ENCODE assay signal across 9 cellular contexts in the genomic region with DNA sequence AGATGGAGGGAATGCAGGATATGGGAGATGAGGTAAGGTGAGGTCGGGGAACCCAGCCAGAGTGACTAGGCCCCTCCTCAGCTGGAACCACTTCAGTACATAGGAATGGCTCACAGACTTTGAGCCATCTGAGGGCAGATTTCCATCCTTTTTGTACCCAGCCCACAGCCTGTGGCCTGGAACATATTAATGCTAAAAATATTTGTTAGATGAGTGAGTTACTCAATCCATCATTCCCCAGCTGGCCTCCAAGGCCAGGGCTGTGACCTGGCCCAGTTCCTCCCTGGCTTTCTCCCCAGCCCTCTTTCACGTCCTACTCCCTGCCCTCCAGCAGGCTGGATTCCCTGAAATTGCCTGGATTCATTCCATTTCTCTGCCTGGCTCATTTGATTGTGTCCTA. TPM values are rescaled to one million over a fixed set of nuclear protein-coding genes. Genes with fewer than 3 reads are reported as not detected.
A peak's percentile ranks its signal among the peaks of the same experiment; 100 is the strongest.
DNase-seq lines count a peak whose midpoint lies in the region; ATAC-seq and TF ChIP-seq lines count a peak whose summit lies in the region.
"Had no signal": no experiment of that assay in that cellular context is flagged by ENCODE, and none has a peak within 500 bp of the region (broad histone marks: within the 10 kb centered on the region; RNA-seq: fewer than 3 reads in every experiment).

No MANE protein-coding gene starts in this region.

- intact Hi-C loops in mucosa of descending colon (cut with DNase I, micrococcal nuclease) (no loop called here), uterus (cut with DNase I; ENCODE audit: low total_unique reads) (no loop called here)

- H3K27ac ChIP-seq in uterus: peak overlapping the region; percentile 55 to 64
- no peak overlapping the region for H3K27ac ChIP-seq in effector memory CD4-positive, alpha-beta T cell (ENCODE audit: insufficient read depth, low read length, poor library complexity, severe bottlenecking)

- peak; percentile 68 for ATAC-seq in mucosa of descending colon

- TF ChIP-seq POLR2A in uterus (IDR thresholded peaks at IDR 0.05): no peak

- H3K4me1 ChIP-seq in mucosa of descending colon (ENCODE audit: low read depth): no peaks in the 10 kb centered on the region
- peaks cover 0 to 17% of the 10 kb centered on the region in 2 donors for H3K4me1 ChIP-seq in uterus
- H3K4me1 ChIP-seq in effector memory CD4-positive, alpha-beta T cell (ENCODE audit: control insufficient read depth, insufficient read depth, low read length, poor library complexity, severe bottlenecking): no peaks in the 10 kb centered on the region

- H3K36me3 ChIP-seq in mucosa of descending colon (ENCODE audit: low read depth): no peaks in the 10 kb centered on the region
- no peaks in the 10 kb centered on the region for H3K36me3 ChIP-seq in uterus
- H3K36me3 ChIP-seq in effector memory CD4-positive, alpha-beta T cell (ENCODE audit: control insufficient read depth, insufficient read depth, low read length): no peaks in the 10 kb centered on the region

- H3K4me3 ChIP-seq in mucosa of descending colon: no peak overlapping the region
- no peak overlapping the region for H3K4me3 ChIP-seq in uterus
- no peak overlapping the region for H3K4me3 ChIP-seq in effector memory CD4-positive, alpha-beta T cell (ENCODE audit: insufficient read depth, low read depth, low read length, poor library complexity, severe bottlenecking)

- TF ChIP-seq CTCF in mucosa of descending colon (IDR thresholded peaks at IDR 0.05) (no peak), uterus (IDR thresholded peaks at IDR 0.05) (no peak)

- H3K9me3 ChIP-seq in mucosa of descending colon: no peaks in the 10 kb centered on the region
- H3K9me3 ChIP-seq in uterus: no peaks in the 10 kb centered on the region
- no peaks in the 10 kb centered on the region for H3K9me3 ChIP-seq in effector memory CD4-positive, alpha-beta T cell (ENCODE audit: control insufficient read depth, low read length)

- peak; percentile 34 for DNase-seq in activated effector memory CD4-positive, alpha-beta T cell treated with anti-CD3 and anti-CD28 coated beads, Interleukin-2, amount 50 U/mL, for 16 hours
- no peak for DNase-seq in activated effector memory CD4-positive, alpha-beta T cell treated with Interleukin-2 at 50 U/mL for 16 hours
- DNase-seq in epidermal melanocyte (ENCODE audit: insufficient read length, low spot score): peak; percentile 30
- DNase-seq in mucosa of descending colon: peak in 2 of 3 donors; percentile 49 to 52
- DNase-seq in uterus: peak; percentile 70 to 87
- no peak for DNase-seq in GF-D8 (lab: John Stamatoyannopoulos, UW)
- DNase-seq in NOMO-1 treated with DMSO at 0.1 percent for 48 hours (lab: John Stamatoyannopoulos, UW; ENCODE audit: unreplicated experiment): no peak
- no peak for DNase-seq in effector memory CD4-positive, alpha-beta T cell
- DNase-seq: glutamatergic neuron had no signal

- no peaks in the 10 kb centered on the region for H3K27me3 ChIP-seq in uterus
- H3K27me3 ChIP-seq in effector memory CD4-positive, alpha-beta T cell (replicated peaks; ENCODE audit: control insufficient read depth, insufficient read depth, low read length, poor library complexity, severe bottlenecking): no peaks in the 10 kb centered on the region

RNA-seq across cellular contexts. Expression of a gene that starts 57.2 kb away (rescaled TPM):
- total RNA-seq in mucosa of descending colon (10 to 100 TPM in 2 of 3 donors, 1 to 10 TPM in 1; 7.6 to 25.2 (median 11.3) TPM), uterus (100 to 1,000 TPM in 1 of 4 donors, 10 to 100 TPM in 2, 1 to 10 TPM in 1; 7.4 to 318 (median 58.5) TPM)

Comparison
In these comparisons a context has a peak if more than half of its experiments do, and no peak if none do; other contexts are left out.
1. DNase-seq: peak in activated effector memory CD4-positive, alpha-beta T cell treated with anti-CD3 and anti-CD28 coated beads, Interleukin-2, amount 50 U/mL, for 16 hours (single experiment), epidermal melanocyte (single experiment), mucosa of descending colon (2 of 3) and uterus (2 of 2); none in activated effector memory CD4-positive, alpha-beta T cell treated with Interleukin-2 at 50 U/mL for 16 hours (single experiment), GF-D8 (single experiment), NOMO-1 treated with DMSO at 0.1 percent for 48 hours (single experiment) and effector memory CD4-positive, alpha-beta T cell (0 of 3).